In the genomic region with DNA sequence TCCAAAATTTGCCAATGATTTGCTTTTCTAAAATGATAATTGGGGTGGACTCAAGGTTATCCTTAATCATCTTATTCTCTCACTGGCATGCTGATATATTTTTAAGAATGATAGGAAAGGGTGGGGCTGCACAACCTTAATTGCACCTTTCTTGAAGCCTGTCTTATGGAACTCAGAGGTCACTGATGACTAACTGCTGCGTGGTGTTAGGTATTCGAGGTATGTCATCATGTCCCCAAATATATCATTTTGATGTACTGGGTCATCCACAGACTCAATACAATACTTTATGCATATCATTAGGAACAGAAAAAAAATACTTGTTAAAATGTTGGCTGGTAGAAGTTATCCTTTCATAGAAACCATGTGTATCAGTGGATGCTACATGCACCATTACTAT, we compare ENCODE assay signal across 22 cellular contexts.
"Had no signal": no experiment of that assay in that cellular context is flagged by ENCODE, and none has a peak within 500 bp of the region (broad histone marks: within the 10 kb centered on the region; RNA-seq: fewer than 3 reads in every experiment).

No MANE protein-coding gene starts in this region.

- H3K36me3 ChIP-seq: brain microvascular endothelial cell, pancreas, right atrium auricular region, upper lobe of right lung, WERI-Rb-1 had no signal

- H3K4me1 ChIP-seq: pancreas, psoas muscle, right atrium auricular region, upper lobe of right lung had no signal

- ATAC-seq: activated CD8-positive, alpha-beta T cell treated with anti-CD3 and anti-CD28 coated beads, Interleukin-2, amount 10 ng/mL, durations not matched to agents 7 days and 5 days; left cardiac atrium; pancreas; psoas muscle; stimulated activated naive CD8-positive, alpha-beta T cell treated with anti-CD3 and anti-CD28 coated beads, Interleukin-15, Interleukin-2, amounts not matched to agents 100 U/mL and 50 U/mL, for 24 hours; upper lobe of right lung had no signal

- H3K27me3 Mint-ChIP-seq: activated naive CD4-positive, alpha-beta T cell treated with anti-CD3 and anti-CD28 coated beads, Interleukin-2, amount 50 U/mL, for 24 hours had no signal

- H3K4me3 ChIP-seq: pancreas, psoas muscle, right atrium auricular region, upper lobe of right lung had no signal

- DNase-seq: activated CD4-positive, alpha-beta T cell treated with anti-CD3 and anti-CD28 coated beads, Interleukin-2, amount 50 U/mL, for 1 hour; activated CD4-positive, CD25-positive, alpha-beta regulatory T cell treated with anti-CD3 and anti-CD28 coated beads, Interleukin-2, amount 50 U/mL, for 72 hours; activated CD8-positive, alpha-beta T cell treated with anti-CD3 and anti-CD28 coated beads, Interleukin-2, amount 10 ng/mL, durations not matched to agents 7 days and 5 days; activated gamma-delta T cell treated with Interleukin-2 at 50 U/mL for 16 hours; aorta; brain microvascular endothelial cell; caudate nucleus; effector memory CD4-positive, alpha-beta T cell; hypothalamus; left cardiac atrium; pancreas; psoas muscle; stimulated activated CD4-positive, alpha-beta T cell treated with anti-CD3 and anti-CD28 coated beads, Interleukin-12 subunit alpha, Interleukin-12 subunit beta, amount 100 ng/mL, for 4 hours; stimulated activated CD4-positive, alpha-beta T cell treated with anti-CD3 and anti-CD28 coated beads, Interleukin-4, amount 100 ng/mL, for 4 hours; stimulated activated naive CD8-positive, alpha-beta T cell treated with anti-CD3 and anti-CD28 coated beads, Interleukin-15, Interleukin-2, amounts not matched to agents 100 U/mL and 50 U/mL, for 24 hours; upper lobe of right lung; WERI-Rb-1 had no signal

- H3K9me3 Mint-ChIP-seq: activated T-helper 1 cell treated with anti-CD3 and anti-CD28 coated beads, Interleukin-12 subunit alpha, Interleukin-12 subunit beta, Interleukin-2, Interleukin-4 antibody, amounts not matched to agents 30 ng/mL and 10 ng/mL and 1 ng/mL, durations not matched to agents 14 hours and 24 hours and 36 hours; nephron had no signal

- H3K27me3 ChIP-seq: right atrium auricular region, upper lobe of right lung had no signal

- H3K4me3 Mint-ChIP-seq: activated CD8-positive, alpha-beta T cell treated with anti-CD3 and anti-CD28 coated beads, Interleukin-2, amount 10 ng/mL, durations not matched to agents 7 days and 5 days; activated naive CD4-positive, alpha-beta T cell treated with anti-CD3 and anti-CD28 coated beads, Interleukin-2, amount 50 U/mL, for 24 hours; activated T-helper 1 cell treated with anti-CD3 and anti-CD28 coated beads, Interleukin-12 subunit alpha, Interleukin-12 subunit beta, Interleukin-2, Interleukin-4 antibody, amounts not matched to agents 30 ng/mL and 10 ng/mL and 1 ng/mL, durations not matched to agents 14 hours and 24 hours and 36 hours; nephron; T-helper 2 cell treated with Interferon-gamma antibody and Interleukin-4, amounts not matched to agents 5 μg/mL and 100 μg/mL, for 36 hours had no signal

- H3K36me3 Mint-ChIP-seq: activated naive CD4-positive, alpha-beta T cell treated with anti-CD3 and anti-CD28 coated beads, Interleukin-2, amount 50 U/mL, for 24 hours had no signal

- H3K9me3 ChIP-seq: pancreas, psoas muscle, right atrium auricular region, upper lobe of right lung had no signal

- H3K27ac ChIP-seq: brain microvascular endothelial cell, pancreas, psoas muscle, right atrium auricular region, upper lobe of right lung, WERI-Rb-1 had no signal

- H3K4me1 Mint-ChIP-seq: activated naive CD4-positive, alpha-beta T cell treated with anti-CD3 and anti-CD28 coated beads, Interleukin-2, amount 50 U/mL, for 24 hours had no signal

- H3K27ac Mint-ChIP-seq: activated CD8-positive, alpha-beta T cell treated with anti-CD3 and anti-CD28 coated beads, Interleukin-2, amount 10 ng/mL, durations not matched to agents 7 days and 5 days; activated naive CD4-positive, alpha-beta T cell treated with anti-CD3 and anti-CD28 coated beads, Interleukin-2, amount 50 U/mL, for 24 hours; activated T-helper 1 cell treated with anti-CD3 and anti-CD28 coated beads, Interleukin-12 subunit alpha, Interleukin-12 subunit beta, Interleukin-2, Interleukin-4 antibody, amounts not matched to agents 30 ng/mL and 10 ng/mL and 1 ng/mL, durations not matched to agents 14 hours and 24 hours and 36 hours; nephron; T-helper 2 cell treated with Interferon-gamma antibody and Interleukin-4, amounts not matched to agents 5 μg/mL and 100 μg/mL, for 36 hours had no signal
